20 cellular contexts compared by ENCODE assay signal in genomic region chr16:67448580-67448979, GRCh38. TPM values are rescaled to one million over a fixed set of nuclear protein-coding genes. Genes with fewer than 3 reads are reported as not detected.
"Had no signal": no experiment of that assay in that cellular context is flagged by ENCODE, and none has a peak within 500 bp of the region (broad histone marks: within the 10 kb centered on the region; RNA-seq: fewer than 3 reads in every experiment).

No MANE protein-coding gene starts in this region.

- H3K27me3 ChIP-seq: esophagus squamous epithelium, gastroesophageal sphincter had no signal

- ATAC-seq: gastroesophageal sphincter, WTC11 had no signal

- DNase-seq: activated gamma-delta T cell treated with Interleukin-2 at 50 U/mL for 16 hours; activated T-cell treated with anti-CD3 and anti-CD28 coated beads, Interleukin-2, amount 50 U/mL, for 1 hour; aorta; caudate nucleus; endodermal cell; esophagus squamous epithelium; head of caudate nucleus; hypothalamus; nucleus accumbens; retina; stimulated activated CD4-positive, alpha-beta T cell treated with anti-CD3 and anti-CD28 coated beads, Interleukin-4, amount 100 ng/mL, for 24 hours; stimulated activated naive CD4-positive, alpha-beta T cell treated with Interleukin-2 at 50 U/mL for 16 hours; T-helper 1 cell; T-helper 9 cell had no signal

- H3K4me3 ChIP-seq: esophagus squamous epithelium, gastroesophageal sphincter, thoracic aorta had no signal

- H3K9me3 ChIP-seq: esophagus squamous epithelium, gastroesophageal sphincter, thoracic aorta had no signal

- H3K27ac ChIP-seq: esophagus squamous epithelium, thoracic aorta had no signal

RNA-seq across cellular contexts. Expression of gene HSD11B2, which starts 17.7 kb away (rescaled TPM):
- total RNA-seq: lung microvascular endothelial cell, thoracic aorta had no signal

RNA-seq across cellular contexts. Expression of gene AGRP, which starts 34.8 kb away (rescaled TPM):
- total RNA-seq: aorta, endodermal cell, esophagus squamous epithelium, gastroesophageal sphincter, lung microvascular endothelial cell, mesothelial cell of epicardium, thoracic aorta, urinary bladder, WTC11 had no signal

RNA-seq across cellular contexts. Expression of gene TPPP3, which starts 55.3 kb away (rescaled TPM):
- total RNA-seq: lung microvascular endothelial cell had no signal
